ENCODE assay signal across 22 cellular contexts in the genomic region with DNA sequence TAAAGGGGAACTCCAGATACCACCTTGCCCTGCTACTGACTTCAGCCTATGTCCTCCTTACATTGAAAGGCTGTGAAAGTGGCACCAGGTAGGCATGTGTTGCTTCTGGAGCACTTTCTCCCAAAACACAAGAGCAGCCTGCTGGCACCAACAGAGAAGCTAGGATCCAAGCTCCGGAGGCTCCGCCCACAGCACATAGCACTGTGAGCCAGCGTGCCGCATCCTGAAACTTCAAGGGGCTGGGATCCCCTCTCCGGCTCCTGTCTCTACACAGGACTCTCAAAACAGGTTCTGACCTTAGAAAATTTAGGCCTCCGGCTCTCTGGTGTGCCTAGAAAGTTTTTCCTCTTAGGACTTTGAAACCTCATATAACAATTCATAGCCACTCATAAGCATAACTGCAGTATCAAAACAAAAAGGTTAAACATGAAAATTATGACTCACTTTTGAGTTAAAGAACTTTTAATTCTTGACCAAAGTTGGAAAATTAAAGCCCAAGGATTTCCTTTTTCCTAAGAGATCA. TPM values are rescaled to one million over a fixed set of nuclear protein-coding genes. Genes with fewer than 3 reads are reported as not detected.
DNase-seq lines count a peak whose midpoint lies in the region; ATAC-seq lines count a peak whose summit lies in the region.
"Had no signal": no experiment of that assay in that cellular context is flagged by ENCODE, and none has a peak within 500 bp of the region (broad histone marks: within the 10 kb centered on the region; RNA-seq: fewer than 3 reads in every experiment).

No MANE protein-coding gene starts in this region.

- intact Hi-C loops in activated CD4-positive, alpha-beta T cell treated with anti-CD3 and anti-CD28 coated beads for 36 hours (cut with DNase I, micrococcal nuclease), result no loop called here

- H3K36me3 Mint-ChIP-seq in activated CD4-positive, alpha-beta T cell treated with anti-CD3 and anti-CD28 coated beads for 36 hours (ENCODE audit: low read depth), result peaks cover 75% of the 10 kb centered on the region
- peaks cover 93% of the 10 kb centered on the region for H3K36me3 Mint-ChIP-seq in stimulated activated naive CD8-positive, alpha-beta T cell treated with anti-CD3 and anti-CD28 coated beads, Interleukin-15, Interleukin-2, amounts not matched to agents 100 ng/mL and 50 ng/mL, for 24 hours (ENCODE audit: low read depth)

- no peak for DNase-seq in activated CD4-positive, alpha-beta T cell treated with anti-CD3 and anti-CD28 coated beads for 36 hours
- DNase-seq in activated CD4-positive, alpha-beta T cell treated with anti-CD3 and anti-CD28 coated beads, Interleukin-2, amount 50 U/mL, for 4 hours, result no peak
- no peak for DNase-seq in stimulated activated naive CD8-positive, alpha-beta T cell treated with anti-CD3 and anti-CD28 coated beads, Interleukin-15, Interleukin-2, amounts not matched to agents 100 U/mL and 50 U/mL, for 24 hours
- DNase-seq in NCI-H2107 (lab: John Stamatoyannopoulos, UW), result no peak
- no peak for DNase-seq in hippocampal formation (lab: John Stamatoyannopoulos, UW)
- DNase-seq: activated CD4-positive, alpha-beta T cell treated with anti-CD3 and anti-CD28 coated beads, Interleukin-2, amount 50 U/mL, for 1 hour; COR-L47; foreskin melanocyte; HFFc6; NCI-H1092; NCI-H1930; NCI-H345; SIG-M5; stimulated activated CD4-positive, alpha-beta T cell treated with anti-CD3 and anti-CD28 coated beads, Interleukin-1b, Interleukin-23, amount 100 ng/mL, for 48 hours; stimulated activated naive CD4-positive, alpha-beta T cell treated with Interleukin-2 at 50 U/mL for 16 hours had no signal

- peak overlapping the region; percentile 75 to 78 for H3K27ac ChIP-seq in mucosa of rectum (ENCODE audit: low read depth in 2 of 2, low read length in 2 of 2)
- H3K27ac ChIP-seq: 22Rv1, tibial artery had no signal

- H3K9me3 Mint-ChIP-seq in activated CD4-positive, alpha-beta T cell treated with anti-CD3 and anti-CD28 coated beads for 36 hours (ENCODE audit: low read depth), result no peaks in the 10 kb centered on the region
- H3K9me3 Mint-ChIP-seq in stimulated activated naive CD8-positive, alpha-beta T cell treated with anti-CD3 and anti-CD28 coated beads, Interleukin-15, Interleukin-2, amounts not matched to agents 100 ng/mL and 50 ng/mL, for 24 hours, result no peaks in the 10 kb centered on the region
- H3K9me3 Mint-ChIP-seq: HFFc6, neural crest cell had no signal

- H3K9me3 ChIP-seq in mucosa of rectum (ENCODE audit: control insufficient read depth in 2 of 2, low read length in 2 of 2), result no peaks in the 10 kb centered on the region
- H3K9me3 ChIP-seq: tibial artery had no signal

- CTCF ChIA-PET in activated CD4-positive, alpha-beta T cell treated with anti-CD3 and anti-CD28 coated beads for 36 hours (lab: Charles Lee), result no interaction called here

- peak overlapping the region in 1 of 2 donors; percentile 48 for H3K9ac ChIP-seq in mucosa of rectum (ENCODE audit: low read depth in 1 of 2, low read length in 2 of 2)

- H3K27me3 Mint-ChIP-seq in activated CD4-positive, alpha-beta T cell treated with anti-CD3 and anti-CD28 coated beads for 36 hours, result no peaks in the 10 kb centered on the region
- no peaks in the 10 kb centered on the region for H3K27me3 Mint-ChIP-seq in stimulated activated naive CD8-positive, alpha-beta T cell treated with anti-CD3 and anti-CD28 coated beads, Interleukin-15, Interleukin-2, amounts not matched to agents 100 ng/mL and 50 ng/mL, for 24 hours
- H3K27me3 Mint-ChIP-seq: progenitor cell of endocrine pancreas had no signal

- POLR2A ChIA-PET in activated CD4-positive, alpha-beta T cell treated with anti-CD3 and anti-CD28 coated beads for 36 hours (lab: Charles Lee), result no interaction called here

- no peak overlapping the region for H3K4me3 ChIP-seq in mucosa of rectum (ENCODE audit: low read length in 2 of 2)
- H3K4me3 ChIP-seq: tibial artery had no signal

- H3K4me1 ChIP-seq in mucosa of rectum (ENCODE audit: control insufficient read depth in 2 of 2, insufficient read depth in 2 of 2, low read length in 2 of 2), result peaks cover 39 to 58% of the 10 kb centered on the region in 2 donors
- H3K4me1 ChIP-seq: tibial artery had no signal

- no peak for ATAC-seq in activated CD4-positive, alpha-beta T cell treated with anti-CD3 and anti-CD28 coated beads for 36 hours
- ATAC-seq in stimulated activated naive CD8-positive, alpha-beta T cell treated with anti-CD3 and anti-CD28 coated beads, Interleukin-15, Interleukin-2, amounts not matched to agents 100 U/mL and 50 U/mL, for 24 hours, result no peak
- ATAC-seq in HG03354 (IDR thresholded peaks at IDR 0.05; ENCODE audit: poor library complexity, severe bottlenecking, unreplicated experiment), result no peak

- H3K36me3 ChIP-seq in mucosa of rectum (ENCODE audit: control insufficient read depth in 2 of 2, insufficient read depth in 2 of 2, low read length in 2 of 2), result peaks cover 64 to 74% of the 10 kb centered on the region in 2 donors

- H3K4me1 Mint-ChIP-seq in activated CD4-positive, alpha-beta T cell treated with anti-CD3 and anti-CD28 coated beads for 36 hours, result peaks cover 39% of the 10 kb centered on the region
- peaks cover 28% of the 10 kb centered on the region for H3K4me1 Mint-ChIP-seq in stimulated activated naive CD8-positive, alpha-beta T cell treated with anti-CD3 and anti-CD28 coated beads, Interleukin-15, Interleukin-2, amounts not matched to agents 100 ng/mL and 50 ng/mL, for 24 hours (ENCODE audit: low read depth)

- H3K27me3 ChIP-seq in mucosa of rectum (ENCODE audit: control insufficient read depth in 2 of 2, insufficient read depth in 2 of 2, low read length in 2 of 2), result no peaks in the 10 kb centered on the region
- H3K27me3 ChIP-seq: tibial artery had no signal

- no peak overlapping the region for H3K4me3 Mint-ChIP-seq in activated CD4-positive, alpha-beta T cell treated with anti-CD3 and anti-CD28 coated beads for 36 hours
- H3K4me3 Mint-ChIP-seq in stimulated activated naive CD8-positive, alpha-beta T cell treated with anti-CD3 and anti-CD28 coated beads, Interleukin-15, Interleukin-2, amounts not matched to agents 100 ng/mL and 50 ng/mL, for 24 hours, result no peak overlapping the region
- H3K4me3 Mint-ChIP-seq: HFFc6, neural crest cell had no signal

- peak overlapping the region; percentile 35 for H3K27ac Mint-ChIP-seq in activated CD4-positive, alpha-beta T cell treated with anti-CD3 and anti-CD28 coated beads for 36 hours
- peak overlapping the region; percentile 12 for H3K27ac Mint-ChIP-seq in stimulated activated naive CD8-positive, alpha-beta T cell treated with anti-CD3 and anti-CD28 coated beads, Interleukin-15, Interleukin-2, amounts not matched to agents 100 ng/mL and 50 ng/mL, for 24 hours

RNA-seq across cellular contexts. Expression of gene EZR, which starts 41.1 kb away (rescaled TPM):
- total RNA-seq in activated CD4-positive, alpha-beta T cell treated with anti-CD3 and anti-CD28 coated beads for 36 hours, result 100 to 1,000 TPM; 197 to 203 TPM
